Comparison of ENCODE assay signal across 17 cellular contexts in the genomic region with DNA sequence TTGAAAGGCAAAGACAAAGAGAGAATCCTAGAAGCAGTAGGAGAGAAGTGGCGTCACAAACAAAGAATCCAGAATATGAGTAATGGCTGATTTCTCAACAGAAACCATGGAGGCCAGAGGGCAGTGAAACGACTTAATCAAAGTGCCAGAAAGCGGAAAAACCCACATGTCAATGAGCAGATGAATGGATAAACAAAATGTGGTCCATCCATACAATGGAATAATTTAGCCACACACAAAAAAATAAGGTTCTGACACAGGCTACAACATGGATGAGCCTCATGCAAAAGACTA. TPM values are rescaled to one million over a fixed set of nuclear protein-coding genes. Genes with fewer than 3 reads are reported as not detected.
DNase-seq lines count a peak whose midpoint lies in the region; ATAC-seq, FAIRE-seq and TF ChIP-seq lines count a peak whose summit lies in the region.
"Had no signal": no experiment of that assay in that cellular context is flagged by ENCODE, and none has a peak within 500 bp of the region (broad histone marks: within the 10 kb centered on the region; RNA-seq: fewer than 3 reads in every experiment).

No MANE protein-coding gene starts in this region.

- no peak overlapping the region for H3K4me3 Mint-ChIP-seq in astrocyte (ENCODE audit: unreplicated experiment)
- H3K4me3 Mint-ChIP-seq: activated naive CD8-positive, alpha-beta T cell treated with anti-CD3 and anti-CD28 coated beads, Interleukin-2, amount 10 ng/mL, durations not matched to agents 7 days and 5 days had no signal

- POLR2A ChIA-PET in HEK293 (lab: Yijun Ruan, JAX): no interaction called here

- H3K9me3 Mint-ChIP-seq in astrocyte (ENCODE audit: unreplicated experiment): no peaks in the 10 kb centered on the region
- H3K9me3 Mint-ChIP-seq: activated naive CD8-positive, alpha-beta T cell treated with anti-CD3 and anti-CD28 coated beads, Interleukin-2, amount 10 ng/mL, durations not matched to agents 7 days and 5 days had no signal

- DNase-seq in astrocyte (ENCODE audit: low read depth) (peak; percentile 86), iris pigment epithelial cell (ENCODE audit: low read depth) (peak; percentile 94), DMS53 (lab: John Stamatoyannopoulos, UW) (no peak), activated gamma-delta T cell treated with Interleukin-2 at 50 U/mL for 16 hours (no peak)
- DNase-seq: activated naive CD8-positive, alpha-beta T cell treated with anti-CD3 and anti-CD28 coated beads, Interleukin-2, amount 10 ng/mL, durations not matched to agents 7 days and 5 days; BE2C; islet precursor cell; KBM-7; NCI-H1694; NCI-H69; stimulated activated CD4-positive, alpha-beta T cell treated with anti-CD3 and anti-CD28 coated beads, Interleukin-1b, Interleukin-23, amount 100 ng/mL, for 48 hours had no signal

- H2AFZ ChIP-seq in ACC112 (ENCODE audit: low read length, unreplicated experiment): no peak overlapping the region
- H2AFZ ChIP-seq in astrocyte (ENCODE audit: low read depth, low read length): no peak overlapping the region

- H3K4me1 Mint-ChIP-seq in astrocyte (ENCODE audit: low read depth, unreplicated experiment): no peaks in the 10 kb centered on the region
- H3K4me1 Mint-ChIP-seq: activated naive CD8-positive, alpha-beta T cell treated with anti-CD3 and anti-CD28 coated beads, Interleukin-2, amount 10 ng/mL, durations not matched to agents 7 days and 5 days had no signal

- peaks cover 6% of the 10 kb centered on the region for H3K27me3 Mint-ChIP-seq in astrocyte (ENCODE audit: low read depth, unreplicated experiment)
- H3K27me3 Mint-ChIP-seq: activated naive CD8-positive, alpha-beta T cell treated with anti-CD3 and anti-CD28 coated beads, Interleukin-2, amount 10 ng/mL, durations not matched to agents 7 days and 5 days had no signal

- ATAC-seq in HG02571 (IDR thresholded peaks at IDR 0.05; ENCODE audit: unreplicated experiment) (no peak), HG02938 (IDR thresholded peaks at IDR 0.05; ENCODE audit: unreplicated experiment) (no peak)

- no peaks in the 10 kb centered on the region for H3K36me3 ChIP-seq in ACC112 (ENCODE audit: insufficient read depth, low read length)
- no peaks in the 10 kb centered on the region for H3K36me3 ChIP-seq in HEK293 (ENCODE audit: control insufficient read depth in 2 of 2, insufficient read depth in 1 of 2, low read length in 2 of 2)
- no peaks in the 10 kb centered on the region for H3K36me3 ChIP-seq in astrocyte (ENCODE audit: insufficient read depth, low read length)
- H3K36me3 ChIP-seq: BE2C had no signal

- TF ChIP-seq CTCF in HEK293 (tag by site-specific recombination; IDR thresholded peaks at IDR 0.05) (no peak), astrocyte (IDR thresholded peaks at IDR 0.05; ENCODE audit: insufficient read depth, low read depth, low read length) (no peak)

- no peaks in the 10 kb centered on the region for H3K36me3 Mint-ChIP-seq in astrocyte (ENCODE audit: low read depth, unreplicated experiment)
- H3K36me3 Mint-ChIP-seq: activated naive CD8-positive, alpha-beta T cell treated with anti-CD3 and anti-CD28 coated beads, Interleukin-2, amount 10 ng/mL, durations not matched to agents 7 days and 5 days had no signal

- H3K4me1 ChIP-seq in ACC112 (ENCODE audit: control insufficient read depth, insufficient read depth, low read length, unreplicated experiment): peaks cover 2% of the 10 kb centered on the region
- no peaks in the 10 kb centered on the region for H3K4me1 ChIP-seq in HEK293 (ENCODE audit: control insufficient read depth, insufficient read depth, low read length)
- H3K4me1 ChIP-seq in astrocyte (ENCODE audit: insufficient read depth, low read length): peaks cover 10% of the 10 kb centered on the region
- H3K4me1 ChIP-seq: BE2C, upper lobe of left lung had no signal

- peak overlapping the region; percentile 53 for H3K4me2 ChIP-seq in astrocyte (ENCODE audit: low read length)

- H3K27ac ChIP-seq in ACC112 (ENCODE audit: low read depth, low read length) (peak overlapping the region; percentile 66), HEK293 (ENCODE audit: extremely low read depth, low read depth, low read length) (no peak overlapping the region), astrocyte (ENCODE audit: low read depth, low read length) (peak overlapping the region; percentile 43)
- H3K27ac ChIP-seq: upper lobe of left lung had no signal

- CTCF ChIA-PET in HEK293 (lab: Yijun Ruan, JAX): interaction anchor here (0.6 to 2.7 kb wide), 2 partner anchors 43 to 833 kb away, joined by 5 to 11 read pairs; no protein-coding TSS in a partner anchor

- H3K9me3 ChIP-seq in HEK293 (ENCODE audit: control insufficient read depth, insufficient read depth, low read depth, low read length): no peaks in the 10 kb centered on the region
- H3K9me3 ChIP-seq in astrocyte (ENCODE audit: insufficient read depth, low read depth, low read length): no peaks in the 10 kb centered on the region
- H3K9me3 ChIP-seq: BE2C, upper lobe of left lung had no signal

- H3K4me3 ChIP-seq in ACC112 (ENCODE audit: low read depth, low read length) (no peak overlapping the region), HEK293 (ENCODE audit: low read depth, low read length) (no peak overlapping the region), astrocyte (ENCODE audit: insufficient read depth, low read depth, low read length) (no peak overlapping the region)
- H3K4me3 ChIP-seq: upper lobe of left lung had no signal

- no peak overlapping the region for H3K27ac Mint-ChIP-seq in astrocyte (ENCODE audit: unreplicated experiment)
- H3K27ac Mint-ChIP-seq: activated naive CD8-positive, alpha-beta T cell treated with anti-CD3 and anti-CD28 coated beads, Interleukin-2, amount 10 ng/mL, durations not matched to agents 7 days and 5 days had no signal

- peak overlapping the region; percentile 4 for H3K9ac ChIP-seq in astrocyte (ENCODE audit: low read length)

- FAIRE-seq in astrocyte (lab: Jason Lieb, UNC): peak; percentile 58
- FAIRE-seq: frontal cortex had no signal

- no peaks in the 10 kb centered on the region for H3K79me2 ChIP-seq in ACC112 (ENCODE audit: control insufficient read depth, insufficient read depth, low read length, unreplicated experiment)
- no peaks in the 10 kb centered on the region for H3K79me2 ChIP-seq in astrocyte (ENCODE audit: insufficient read depth, low read length)

- no peaks in the 10 kb centered on the region for H4K20me1 ChIP-seq in astrocyte (ENCODE audit: insufficient read depth, low read length)

- H3K27me3 ChIP-seq in ACC112 (ENCODE audit: insufficient read depth, low read length) (no peaks in the 10 kb centered on the region), astrocyte (ENCODE audit: insufficient read depth, low read length) (no peaks in the 10 kb centered on the region)
- H3K27me3 ChIP-seq: BE2C, upper lobe of left lung had no signal

TF ChIP-seq in HEK293, 187 proteins besides CTCF, POLR2A, EP300 and RAD21:
- TF ChIP-seq ZNF157 (tag by site-specific recombination; IDR thresholded peaks at IDR 0.05): no peak
- peak; percentile 3; the same call in 1 of the 2 replicates for TF ChIP-seq ZNF558 (tag by site-specific recombination; IDR thresholded peaks at IDR 0.05)

RNA-seq across cellular contexts. Expression of a gene that starts 52.2 kb away (rescaled TPM):
- total RNA-seq in astrocyte: 61.3 and 70.5 TPM in 2 replicates

Comparison
In these comparisons a context has a peak if more than half of its experiments do, and no peak if none do; other contexts are left out.
1. DNase-seq: peak in astrocyte (single experiment) and iris pigment epithelial cell (single experiment); none in DMS53 (single experiment) and activated gamma-delta T cell treated with Interleukin-2 at 50 U/mL for 16 hours (single experiment).